10 cellular contexts compared by ENCODE assay signal in the genomic region with DNA sequence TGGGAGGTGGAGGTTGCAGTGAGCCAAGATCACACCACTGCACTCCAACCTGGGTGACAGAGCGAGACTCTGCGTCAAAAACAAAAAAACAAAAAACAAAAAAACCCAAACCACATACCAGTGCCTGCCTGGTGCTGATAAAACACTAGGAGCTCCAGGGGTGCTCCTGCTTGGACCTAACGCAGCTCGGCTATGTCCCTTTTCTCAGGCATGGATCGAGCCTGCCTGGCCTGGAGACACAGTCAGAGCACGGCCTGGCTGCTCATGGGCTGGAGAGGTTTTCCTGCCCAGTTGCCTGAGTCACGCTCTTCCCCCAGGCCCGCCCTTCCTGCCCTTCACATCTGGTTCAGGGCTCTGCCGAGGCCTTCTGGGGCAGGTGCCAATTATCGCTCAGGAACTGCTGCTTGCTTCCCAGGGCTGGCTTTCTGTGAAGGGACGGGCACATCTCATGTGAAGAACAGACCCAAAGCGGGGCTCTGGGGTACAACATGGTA. TPM values are rescaled to one million over a fixed set of nuclear protein-coding genes. Genes with fewer than 3 reads are reported as not detected.
DNase-seq lines count a peak whose midpoint lies in the region; ATAC-seq and TF ChIP-seq lines count a peak whose summit lies in the region.
"Had no signal": no experiment of that assay in that cellular context is flagged by ENCODE, and none has a peak within 500 bp of the region (broad histone marks: within the 10 kb centered on the region; RNA-seq: fewer than 3 reads in every experiment).

No MANE protein-coding gene starts in this region.

- H3K4me1 Mint-ChIP-seq in naive thymus-derived CD8-positive, alpha-beta T cell = peaks cover 0 to 6% (median 1%) of the 10 kb centered on the region in 4 donors
- H3K4me1 Mint-ChIP-seq in activated naive CD4-positive, alpha-beta T cell treated with anti-CD3 and anti-CD28 coated beads for 36 hours (ENCODE audit: low read depth) = no peaks in the 10 kb centered on the region

- H3K36me3 ChIP-seq in BE2C (peaks cover 5% of the 10 kb centered on the region; the same call in 1 of the 2 replicates), mucosa of stomach (ENCODE audit: control insufficient read depth, insufficient read depth, low read length) (no peaks in the 10 kb centered on the region)

- H3K27ac Mint-ChIP-seq in naive thymus-derived CD8-positive, alpha-beta T cell = peak overlapping the region in 1 of 10 donors; percentile 33
- H3K27ac Mint-ChIP-seq in activated naive CD4-positive, alpha-beta T cell treated with anti-CD3 and anti-CD28 coated beads for 36 hours = no peak overlapping the region

- no peak for TF ChIP-seq CTCF in BE2C (IDR thresholded peaks at IDR 0.05; ENCODE audit: low read depth, low read length)
- TF ChIP-seq CTCF in dorsolateral prefrontal cortex (IDR thresholded peaks at IDR 0.05 in 54 of 56, conservative IDR thresholded peaks at IDR 0.05 in 2 of 56; ENCODE audit: low read depth in 1 of 56, partially characterized antibody in 56 of 56) = no peak

- peak; percentile 85 for DNase-seq in BE2C
- peak; percentile 11 for DNase-seq in NCI-H2196 treated with DMSO at 0.1 percent for 48 hours (lab: John Stamatoyannopoulos, UW; ENCODE audit: unreplicated experiment)
- peak; percentile 46 to 82 for DNase-seq in dermis microvascular lymphatic vessel endothelial cell (ENCODE audit: low read depth in 2 of 2)
- no peak for DNase-seq in naive thymus-derived CD8-positive, alpha-beta T cell
- DNase-seq in activated naive CD4-positive, alpha-beta T cell treated with anti-CD3 and anti-CD28 coated beads for 36 hours = no peak
- no peak for DNase-seq in dorsolateral prefrontal cortex
- DNase-seq in stimulated activated CD4-positive, alpha-beta T cell treated with anti-CD3 and anti-CD28 coated beads, Interleukin-4, amount 100 ng/mL, for 24 hours = no peak

- ATAC-seq in naive thymus-derived CD8-positive, alpha-beta T cell = no peak

- H3K27ac ChIP-seq in dorsolateral prefrontal cortex = peak overlapping the region in 7 of 59 donors; percentile 5 to 43 (median 21)

- no peaks in the 10 kb centered on the region for H3K4me1 ChIP-seq in BE2C
- peaks cover 14% of the 10 kb centered on the region for H3K4me1 ChIP-seq in mucosa of stomach (ENCODE audit: control insufficient read depth, insufficient read depth, low read length)

- intact Hi-C loops in activated naive CD4-positive, alpha-beta T cell treated with anti-CD3 and anti-CD28 coated beads for 36 hours (cut with micrococcal nuclease) = no loop called here
- intact Hi-C loops in dorsolateral prefrontal cortex (cut with DNase I) = no loop called here

- H3K9me3 Mint-ChIP-seq in naive thymus-derived CD8-positive, alpha-beta T cell = no peaks in the 10 kb centered on the region
- H3K9me3 Mint-ChIP-seq in activated naive CD4-positive, alpha-beta T cell treated with anti-CD3 and anti-CD28 coated beads for 36 hours = no peaks in the 10 kb centered on the region

- no peak overlapping the region for H3K4me3 ChIP-seq in BE2C (ENCODE audit: low read depth, low read length)
- H3K4me3 ChIP-seq in mucosa of stomach (ENCODE audit: low read length) = no peak overlapping the region
- no peak overlapping the region for H3K4me3 ChIP-seq in dorsolateral prefrontal cortex

- CTCF ChIA-PET in activated naive CD4-positive, alpha-beta T cell treated with anti-CD3 and anti-CD28 coated beads for 36 hours (lab: Charles Lee) = no interaction called here

- H3K27me3 Mint-ChIP-seq in naive thymus-derived CD8-positive, alpha-beta T cell = no peaks in the 10 kb centered on the region
- no peaks in the 10 kb centered on the region for H3K27me3 Mint-ChIP-seq in activated naive CD4-positive, alpha-beta T cell treated with anti-CD3 and anti-CD28 coated beads for 36 hours (ENCODE audit: low read depth)

- H3K27me3 ChIP-seq in BE2C (no peaks in the 10 kb centered on the region), mucosa of stomach (ENCODE audit: control insufficient read depth, insufficient read depth, low read length) (no peaks in the 10 kb centered on the region), dorsolateral prefrontal cortex (no peaks in the 10 kb centered on the region)

- no peak overlapping the region for H3K4me3 Mint-ChIP-seq in naive thymus-derived CD8-positive, alpha-beta T cell
- no peak overlapping the region for H3K4me3 Mint-ChIP-seq in activated naive CD4-positive, alpha-beta T cell treated with anti-CD3 and anti-CD28 coated beads for 36 hours

- peak overlapping the region; percentile 22 for H3K9ac ChIP-seq in mucosa of stomach (ENCODE audit: low read length)

- H3K9me3 ChIP-seq in BE2C = no peaks in the 10 kb centered on the region
- H3K9me3 ChIP-seq in mucosa of stomach (ENCODE audit: control insufficient read depth, low read length) = no peaks in the 10 kb centered on the region

- H3K36me3 Mint-ChIP-seq in naive thymus-derived CD8-positive, alpha-beta T cell = no peaks in the 10 kb centered on the region
- no peaks in the 10 kb centered on the region for H3K36me3 Mint-ChIP-seq in activated naive CD4-positive, alpha-beta T cell treated with anti-CD3 and anti-CD28 coated beads for 36 hours (ENCODE audit: low read depth)

- POLR2A ChIA-PET in naive thymus-derived CD8-positive, alpha-beta T cell (lab: Charles Lee) = no interaction called here

RNA-seq across cellular contexts. Expression of gene NPFFR1, which starts 12.6 kb away (rescaled TPM):
- 0.05 TPM for polyA plus RNA-seq in BE2C (2012; ENCODE audit: insufficient read depth, insufficient read length, low read depth)
- total RNA-seq in dermis microvascular lymphatic vessel endothelial cell (not detected in 2 replicates), dorsolateral prefrontal cortex (1 to 10 TPM in 114 of 120 experiments, under 1 TPM in 6; 0.64 to 5.9 (median 2.1) TPM)
- total RNA-seq in naive thymus-derived CD8-positive, alpha-beta T cell = not detected
- polyA plus RNA-seq in naive thymus-derived CD8-positive, alpha-beta T cell = not detected
- not detected for total RNA-seq in activated naive CD4-positive, alpha-beta T cell treated with anti-CD3 and anti-CD28 coated beads for 36 hours
- total RNA-seq: T-helper 1 cell treated with Interleukin-12 subunit alpha and Interleukin-12 subunit beta and Interleukin-4 antibody, amounts not matched to agents 30 ng/mL and 1 ng/mL, for 36 hours had no signal
- polyA plus RNA-seq: liver had no signal

Comparison
In these comparisons a context has a peak if more than half of its experiments do, and no peak if none do; other contexts are left out.
1. DNase-seq: peak in BE2C (single experiment), NCI-H2196 treated with DMSO at 0.1 percent for 48 hours (single experiment) and dermis microvascular lymphatic vessel endothelial cell (2 of 2); none in naive thymus-derived CD8-positive, alpha-beta T cell (0 of 10), activated naive CD4-positive, alpha-beta T cell treated with anti-CD3 and anti-CD28 coated beads for 36 hours (single experiment), dorsolateral prefrontal cortex (0 of 10) and stimulated activated CD4-positive, alpha-beta T cell treated with anti-CD3 and anti-CD28 coated beads, Interleukin-4, amount 100 ng/mL, for 24 hours (single experiment).